ENCODE assay signal across 34 cellular contexts in the genomic region with DNA sequence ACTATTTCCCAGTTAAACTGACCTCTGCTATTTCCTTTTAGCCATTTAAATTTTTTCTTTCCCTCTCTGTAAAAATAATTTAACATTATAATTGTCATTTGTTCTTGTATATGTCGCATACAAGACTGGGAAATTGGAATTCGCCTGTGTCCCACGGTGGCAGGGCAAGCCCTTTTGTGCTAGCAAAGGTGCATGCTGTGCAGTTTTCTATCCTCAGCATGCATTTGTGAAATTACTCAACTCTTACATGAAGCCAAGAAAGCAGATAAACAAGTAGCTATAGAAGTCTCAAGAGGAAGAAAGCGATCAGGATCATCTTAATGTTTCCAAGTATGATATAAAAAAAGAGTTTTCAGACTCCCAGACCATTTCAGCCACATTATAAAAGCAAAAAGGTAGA.
"Had no signal": no experiment of that assay in that cellular context is flagged by ENCODE, and none has a peak within 500 bp of the region (broad histone marks: within the 10 kb centered on the region; RNA-seq: fewer than 3 reads in every experiment).

No MANE protein-coding gene starts in this region.

- H3K27me3 Mint-ChIP-seq: activated CD4-positive, alpha-beta memory T cell treated with anti-CD3 and anti-CD28 coated beads for 36 hours; activated CD4-positive, alpha-beta T cell treated with anti-CD3 and anti-CD28 coated beads, Interleukin-2, amount 10 ng/mL, durations not matched to agents 24 days and 14 days; activated naive CD4-positive, alpha-beta T cell treated with anti-CD3 and anti-CD28 coated beads, Interleukin-2, amount 50 U/mL, for 24 hours; activated naive CD8-positive, alpha-beta T cell treated with anti-CD3 and anti-CD28 coated beads, Interleukin-2, amount 50 U/mL, for 24 hours; activated T-cell treated with anti-CD3 and anti-CD28 coated beads, Interleukin-2, amount 50 U/mL, for 24 hours; central memory CD8-positive, alpha-beta T cell; natural killer cell treated with Interleukin-12 subunit alpha and Interleukin-12 subunit beta and Interleukin-15 and Interleukin-18, amount 100 ng/mL, for 72 hours had no signal

- H3K27ac Mint-ChIP-seq: activated CD4-positive, alpha-beta memory T cell treated with anti-CD3 and anti-CD28 coated beads for 36 hours; activated CD4-positive, alpha-beta T cell treated with anti-CD3 and anti-CD28 coated beads, Interleukin-2, amount 10 ng/mL, durations not matched to agents 24 days and 14 days; activated naive CD4-positive, alpha-beta T cell treated with anti-CD3 and anti-CD28 coated beads, Interleukin-2, amount 50 U/mL, for 24 hours; activated naive CD8-positive, alpha-beta T cell treated with anti-CD3 and anti-CD28 coated beads, Interleukin-2, amount 50 U/mL, for 24 hours; activated T-cell treated with anti-CD3 and anti-CD28 coated beads, Interleukin-2, amount 50 U/mL, for 24 hours; activated T-helper 2 cell treated with anti-CD3 and anti-CD28 coated beads, Interferon-gamma antibody, Interleukin-2, Interleukin-4, amounts not matched to agents 10 μg/mL and 5 μg/mL and 100 μg/mL, durations not matched to agents 14 hours and 24 hours and 36 hours; natural killer cell treated with Interleukin-12 subunit alpha and Interleukin-12 subunit beta and Interleukin-15 and Interleukin-18, amount 100 ng/mL, for 72 hours; T-helper 1 cell treated with Interleukin-12 subunit alpha and Interleukin-12 subunit beta and Interleukin-4 antibody, amounts not matched to agents 30 μg/mL and 1 μg/mL, for 36 hours had no signal

- H3K4me3 ChIP-seq: esophagus squamous epithelium, left ventricle myocardium inferior, mucosa of descending colon, pancreas, spleen, testis, transverse colon, uterus had no signal

- H3K4me1 ChIP-seq: esophagus squamous epithelium, left ventricle myocardium inferior, pancreas, spleen, testis, transverse colon, uterus had no signal

- H3K9me3 ChIP-seq: pancreas, testis, uterus had no signal

- H3K9me3 Mint-ChIP-seq: activated CD4-positive, alpha-beta T cell treated with anti-CD3 and anti-CD28 coated beads, Interleukin-2, amount 10 ng/mL, durations not matched to agents 24 days and 14 days had no signal

- H3K4me3 Mint-ChIP-seq: activated CD4-positive, alpha-beta memory T cell treated with anti-CD3 and anti-CD28 coated beads for 36 hours; activated CD4-positive, alpha-beta T cell treated with anti-CD3 and anti-CD28 coated beads, Interleukin-2, amount 10 ng/mL, durations not matched to agents 24 days and 14 days; activated naive CD4-positive, alpha-beta T cell treated with anti-CD3 and anti-CD28 coated beads, Interleukin-2, amount 50 U/mL, for 24 hours; activated naive CD8-positive, alpha-beta T cell treated with anti-CD3 and anti-CD28 coated beads, Interleukin-2, amount 50 U/mL, for 24 hours; activated T-cell treated with anti-CD3 and anti-CD28 coated beads, Interleukin-2, amount 50 U/mL, for 24 hours; central memory CD8-positive, alpha-beta T cell; natural killer cell treated with Interleukin-12 subunit alpha and Interleukin-12 subunit beta and Interleukin-15 and Interleukin-18, amount 100 ng/mL, for 72 hours; T-helper 1 cell treated with Interleukin-12 subunit alpha and Interleukin-12 subunit beta and Interleukin-4 antibody, amounts not matched to agents 30 μg/mL and 1 μg/mL, for 36 hours had no signal

- H3K36me3 Mint-ChIP-seq: activated CD4-positive, alpha-beta memory T cell treated with anti-CD3 and anti-CD28 coated beads for 36 hours; activated naive CD4-positive, alpha-beta T cell treated with anti-CD3 and anti-CD28 coated beads, Interleukin-2, amount 50 U/mL, for 24 hours; natural killer cell treated with Interleukin-12 subunit alpha and Interleukin-12 subunit beta and Interleukin-15 and Interleukin-18, amount 100 ng/mL, for 72 hours had no signal

- H3K27ac ChIP-seq: epithelial cell of prostate, esophagus squamous epithelium, left ventricle myocardium inferior, pancreas, spleen, testis, transverse colon, uterus, WERI-Rb-1 had no signal

- ATAC-seq: activated naive CD8-positive, alpha-beta T cell treated with anti-CD3 and anti-CD28 coated beads, Interleukin-2, amount 50 U/mL, for 24 hours; mucosa of descending colon; natural killer cell treated with Interleukin-12 subunit alpha and Interleukin-12 subunit beta and Interleukin-15 and Interleukin-18, amount 100 ng/mL, for 72 hours; pancreas; right cardiac atrium had no signal

- FAIRE-seq: bronchial epithelial cell, colon, endometrium, pancreas had no signal

- DNase-seq: activated CD4-positive, alpha-beta memory T cell treated with anti-CD3 and anti-CD28 coated beads for 36 hours; activated CD4-positive, alpha-beta T cell treated with anti-CD3 and anti-CD28 coated beads, Interleukin-2, amount 10 ng/mL, durations not matched to agents 24 days and 14 days; activated CD4-positive, CD25-positive, alpha-beta regulatory T cell treated with anti-CD3 and anti-CD28 coated beads, Interleukin-2, amount 50 U/mL, for 72 hours; activated CD8-positive, alpha-beta memory T cell treated with anti-CD3 and anti-CD28 coated beads, Interleukin-2, amount 50 U/mL, for 4 hours; activated naive CD8-positive, alpha-beta T cell treated with anti-CD3 and anti-CD28 coated beads, Interleukin-2, amount 50 U/mL, for 24 hours; activated T-cell treated with anti-CD3 and anti-CD28 coated beads, Interleukin-2, amount 50 U/mL, for 24 hours; dermis blood vessel endothelial cell; effector CD4-positive, alpha-beta T cell; esophagus squamous epithelium; foreskin melanocyte; glutamatergic neuron; islet precursor cell; left ventricle myocardium inferior; mucosa of descending colon; nucleus accumbens; pancreas; right cardiac atrium; spleen; stimulated activated naive CD4-positive, alpha-beta T cell treated with Interleukin-2 at 50 U/mL for 16 hours; SW 1271; T1000; testis; transverse colon; uterus; WERI-Rb-1 had no signal

- H3K36me3 ChIP-seq: esophagus squamous epithelium, left ventricle myocardium inferior, pancreas, spleen, transverse colon, uterus, WERI-Rb-1 had no signal

- H3K4me1 Mint-ChIP-seq: activated CD4-positive, alpha-beta T cell treated with anti-CD3 and anti-CD28 coated beads, Interleukin-2, amount 10 ng/mL, durations not matched to agents 24 days and 14 days; activated naive CD4-positive, alpha-beta T cell treated with anti-CD3 and anti-CD28 coated beads, Interleukin-2, amount 50 U/mL, for 24 hours; activated naive CD8-positive, alpha-beta T cell treated with anti-CD3 and anti-CD28 coated beads, Interleukin-2, amount 50 U/mL, for 24 hours; central memory CD8-positive, alpha-beta T cell had no signal

- H3K27me3 ChIP-seq: esophagus squamous epithelium, spleen, testis, transverse colon, uterus had no signal
